Comparison of ENCODE assay signal across 1 cellular context in the genomic region with DNA sequence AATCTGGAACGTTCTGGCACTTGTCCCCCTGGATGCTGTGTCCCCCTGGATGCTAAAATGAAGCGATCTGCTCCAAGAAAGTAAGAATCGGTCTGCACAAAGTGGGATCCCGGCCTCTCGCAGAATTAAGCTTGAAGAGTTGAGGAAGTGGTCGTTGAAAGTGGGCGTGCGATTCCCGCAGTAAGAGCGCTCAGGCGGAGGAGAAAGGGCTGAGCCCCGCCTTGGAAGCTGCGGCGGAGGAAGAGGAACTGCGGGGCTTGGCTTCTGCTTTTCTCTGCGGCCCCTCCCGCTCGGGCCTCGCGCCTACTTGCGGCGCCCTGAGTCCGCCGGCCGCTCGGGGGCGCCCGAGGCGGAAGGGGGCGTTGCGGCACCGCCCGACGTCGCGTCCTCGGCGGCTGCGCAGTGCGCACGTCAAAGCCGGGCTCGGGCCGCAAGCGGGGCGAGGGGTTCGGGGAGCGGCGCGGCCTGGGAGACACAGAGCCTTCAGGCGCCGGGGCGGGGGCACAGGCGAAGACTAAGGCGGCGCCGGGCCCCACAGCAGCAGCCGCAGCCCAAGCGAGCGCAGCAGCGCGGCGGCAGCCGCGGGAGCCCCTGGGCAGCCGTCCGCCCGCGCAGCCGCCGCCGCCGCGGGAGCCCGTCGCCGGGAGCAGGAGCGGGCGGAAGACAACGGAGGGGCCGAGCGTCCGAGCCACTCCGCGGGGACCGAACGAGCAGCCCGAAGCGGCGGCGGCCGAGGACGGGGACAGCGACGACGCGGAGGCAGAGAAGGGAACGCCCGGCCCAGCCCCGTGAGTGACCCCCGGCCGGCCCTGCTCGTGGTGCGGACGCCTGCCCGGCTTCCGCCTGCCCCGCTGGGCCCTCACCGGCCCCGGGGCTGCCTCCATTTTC.
A peak's percentile ranks its signal among the peaks of the same experiment; 100 is the strongest.
TF ChIP-seq lines count a peak whose summit lies in the region.

A gene (plus strand): TSS at position 400 of the 888 bp plus-strand sequence. CDS start 47,160 bp downstream, outside the sequence.

TF ChIP-seq in HepG2, 621 proteins besides CTCF, POLR2A, EP300 and RAD21 (continued from another document and continues in another):
- TF ChIP-seq GZF1 (CRISPR knock-in tag; IDR thresholded peaks at IDR 0.05) = 0 out of 2 replicates have a peak, but pooled peaks have one; percentile 44
- peak; percentile 64; the same call in 1 of the 2 replicates for TF ChIP-seq CEBPB (IDR thresholded peaks at IDR 0.05; ENCODE audit: borderline replicate concordance, low read depth, low read length)
- TF ChIP-seq DPF2 (CRISPR knock-in tag; IDR thresholded peaks at IDR 0.05; ENCODE audit: borderline replicate concordance, low read depth) = no peak
- TF ChIP-seq, protein P1, sequence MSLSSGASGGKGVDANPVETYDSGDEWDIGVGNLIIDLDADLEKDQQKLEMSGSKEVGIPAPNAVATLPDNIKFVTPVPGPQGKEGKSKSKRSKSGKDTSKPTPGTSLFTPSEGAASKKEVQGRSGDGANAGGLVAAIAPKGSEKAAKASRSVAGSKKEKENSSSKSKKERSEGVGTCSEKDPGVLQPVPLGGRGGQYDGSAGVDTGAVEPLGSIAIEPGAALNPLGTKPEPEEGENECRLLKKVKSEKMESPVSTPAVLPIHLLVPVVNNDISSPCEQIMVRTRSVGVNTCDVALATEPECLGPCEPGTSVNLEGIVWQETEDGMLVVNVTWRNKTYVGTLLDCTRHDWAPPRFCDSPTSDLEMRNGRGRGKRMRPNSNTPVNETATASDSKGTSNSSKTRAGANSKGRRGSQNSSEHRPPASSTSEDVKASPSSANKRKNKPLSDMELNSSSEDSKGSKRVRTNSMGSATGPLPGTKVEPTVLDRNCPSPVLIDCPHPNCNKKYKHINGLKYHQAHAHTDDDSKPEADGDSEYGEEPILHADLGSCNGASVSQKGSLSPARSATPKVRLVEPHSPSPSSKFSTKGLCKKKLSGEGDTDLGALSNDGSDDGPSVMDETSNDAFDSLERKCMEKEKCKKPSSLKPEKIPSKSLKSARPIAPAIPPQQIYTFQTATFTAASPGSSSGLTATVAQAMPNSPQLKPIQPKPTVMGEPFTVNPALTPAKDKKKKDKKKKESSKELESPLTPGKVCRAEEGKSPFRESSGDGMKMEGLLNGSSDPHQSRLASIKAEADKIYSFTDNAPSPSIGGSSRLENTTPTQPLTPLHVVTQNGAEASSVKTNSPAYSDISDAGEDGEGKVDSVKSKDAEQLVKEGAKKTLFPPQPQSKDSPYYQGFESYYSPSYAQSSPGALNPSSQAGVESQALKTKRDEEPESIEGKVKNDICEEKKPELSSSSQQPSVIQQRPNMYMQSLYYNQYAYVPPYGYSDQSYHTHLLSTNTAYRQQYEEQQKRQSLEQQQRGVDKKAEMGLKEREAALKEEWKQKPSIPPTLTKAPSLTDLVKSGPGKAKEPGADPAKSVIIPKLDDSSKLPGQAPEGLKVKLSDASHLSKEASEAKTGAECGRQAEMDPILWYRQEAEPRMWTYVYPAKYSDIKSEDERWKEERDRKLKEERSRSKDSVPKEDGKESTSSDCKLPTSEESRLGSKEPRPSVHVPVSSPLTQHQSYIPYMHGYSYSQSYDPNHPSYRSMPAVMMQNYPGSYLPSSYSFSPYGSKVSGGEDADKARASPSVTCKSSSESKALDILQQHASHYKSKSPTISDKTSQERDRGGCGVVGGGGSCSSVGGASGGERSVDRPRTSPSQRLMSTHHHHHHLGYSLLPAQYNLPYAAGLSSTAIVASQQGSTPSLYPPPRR (CRISPR knock-in tag; IDR thresholded peaks at IDR 0.05; ENCODE audit: borderline replicate concordance) = no peak; the same call in 1 of the 2 replicates
- TF ChIP-seq SMAD1 (CRISPR knock-in tag; IDR thresholded peaks at IDR 0.05; ENCODE audit: borderline replicate concordance, low read depth) = peak; percentile 62
- no peak for TF ChIP-seq MAFK (conservative IDR thresholded peaks at IDR 0.05 in 1 of 2, IDR thresholded peaks at IDR 0.05 in 1 of 2; ENCODE audit: low read length in 2 of 2)
- peak; percentile 92 for TF ChIP-seq ZFX (CRISPR knock-in tag; IDR thresholded peaks at IDR 0.05; ENCODE audit: low read depth)
- peak; percentile 84; the same call in 1 of the 2 replicates for TF ChIP-seq KMT2B (CRISPR knock-in tag; IDR thresholded peaks at IDR 0.05)
- no peak for TF ChIP-seq ZNF557 (CRISPR knock-in tag; IDR thresholded peaks at IDR 0.05)
- TF ChIP-seq, protein P2, sequence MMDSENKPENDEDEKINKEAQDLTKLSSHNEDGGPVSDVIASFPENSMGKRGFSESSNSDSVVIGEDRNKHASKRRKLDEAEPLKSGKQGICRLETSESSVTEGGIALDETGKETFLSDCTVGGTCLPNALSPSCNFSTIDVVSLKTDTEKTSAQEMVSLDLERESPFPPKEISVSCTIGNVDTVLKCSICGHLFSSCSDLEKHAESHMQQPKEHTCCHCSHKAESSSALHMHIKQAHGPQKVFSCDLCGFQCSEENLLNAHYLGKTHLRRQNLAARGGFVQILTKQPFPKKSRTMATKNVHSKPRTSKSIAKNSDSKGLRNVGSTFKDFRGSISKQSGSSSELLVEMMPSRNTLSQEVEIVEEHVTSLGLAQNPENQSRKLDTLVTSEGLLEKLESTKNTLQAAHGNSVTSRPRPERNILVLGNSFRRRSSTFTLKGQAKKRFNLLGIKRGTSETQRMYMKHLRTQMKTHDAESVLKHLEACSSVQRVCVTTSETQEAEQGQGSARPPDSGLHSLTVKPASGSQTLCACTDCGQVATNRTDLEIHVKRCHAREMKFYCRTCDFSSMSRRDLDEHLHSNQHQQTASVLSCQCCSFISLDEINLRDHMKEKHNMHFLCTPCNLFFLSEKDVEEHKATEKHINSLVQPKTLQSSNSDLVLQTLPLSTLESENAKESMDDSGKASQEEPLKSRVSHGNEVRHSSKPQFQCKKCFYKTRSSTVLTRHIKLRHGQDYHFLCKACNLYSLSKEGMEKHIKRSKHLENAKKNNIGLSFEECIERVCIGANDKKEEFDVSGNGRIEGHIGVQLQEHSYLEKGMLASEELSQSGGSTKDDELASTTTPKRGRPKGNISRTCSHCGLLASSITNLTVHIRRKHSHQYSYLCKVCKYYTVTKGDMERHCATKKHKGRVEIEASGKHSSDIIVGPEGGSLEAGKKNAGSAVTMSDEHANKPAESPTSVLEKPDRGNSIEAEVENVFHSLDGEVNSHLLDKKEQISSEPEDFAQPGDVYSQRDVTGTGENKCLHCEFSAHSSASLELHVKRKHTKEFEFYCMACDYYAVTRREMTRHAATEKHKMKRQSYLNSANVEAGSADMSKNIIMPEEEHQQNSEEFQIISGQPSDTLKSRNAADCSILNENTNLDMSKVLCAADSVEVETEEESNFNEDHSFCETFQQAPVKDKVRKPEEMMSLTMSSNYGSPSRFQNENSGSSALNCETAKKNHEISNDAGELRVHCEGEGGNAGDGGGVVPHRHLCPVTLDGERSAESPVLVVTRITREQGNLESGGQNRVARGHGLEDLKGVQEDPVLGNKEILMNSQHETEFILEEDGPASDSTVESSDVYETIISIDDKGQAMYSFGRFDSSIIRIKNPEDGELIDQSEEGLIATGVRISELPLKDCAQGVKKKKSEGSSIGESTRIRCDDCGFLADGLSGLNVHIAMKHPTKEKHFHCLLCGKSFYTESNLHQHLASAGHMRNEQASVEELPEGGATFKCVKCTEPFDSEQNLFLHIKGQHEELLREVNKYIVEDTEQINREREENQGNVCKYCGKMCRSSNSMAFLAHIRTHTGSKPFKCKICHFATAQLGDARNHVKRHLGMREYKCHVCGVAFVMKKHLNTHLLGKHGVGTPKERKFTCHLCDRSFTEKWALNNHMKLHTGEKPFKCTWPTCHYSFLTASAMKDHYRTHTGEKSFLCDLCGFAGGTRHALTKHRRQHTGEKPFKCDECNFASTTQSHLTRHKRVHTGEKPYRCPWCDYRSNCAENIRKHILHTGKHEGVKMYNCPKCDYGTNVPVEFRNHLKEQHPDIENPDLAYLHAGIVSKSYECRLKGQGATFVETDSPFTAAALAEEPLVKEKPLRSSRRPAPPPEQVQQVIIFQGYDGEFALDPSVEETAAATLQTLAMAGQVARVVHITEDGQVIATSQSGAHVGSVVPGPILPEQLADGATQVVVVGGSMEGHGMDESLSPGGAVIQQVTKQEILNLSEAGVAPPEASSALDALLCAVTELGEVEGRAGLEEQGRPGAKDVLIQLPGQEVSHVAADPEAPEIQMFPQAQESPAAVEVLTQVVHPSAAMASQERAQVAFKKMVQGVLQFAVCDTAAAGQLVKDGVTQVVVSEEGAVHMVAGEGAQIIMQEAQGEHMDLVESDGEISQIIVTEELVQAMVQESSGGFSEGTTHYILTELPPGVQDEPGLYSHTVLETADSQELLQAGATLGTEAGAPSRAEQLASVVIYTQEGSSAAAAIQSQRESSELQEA (CRISPR knock-in tag; IDR thresholded peaks at IDR 0.05; ENCODE audit: not compliant biosample characterization) = no peak
- no peak for TF ChIP-seq ZNF24 (IDR thresholded peaks at IDR 0.05)
- TF ChIP-seq ZKSCAN1 (IDR thresholded peaks at IDR 0.05; ENCODE audit: low read length) = no peak
- TF ChIP-seq, protein P3, sequence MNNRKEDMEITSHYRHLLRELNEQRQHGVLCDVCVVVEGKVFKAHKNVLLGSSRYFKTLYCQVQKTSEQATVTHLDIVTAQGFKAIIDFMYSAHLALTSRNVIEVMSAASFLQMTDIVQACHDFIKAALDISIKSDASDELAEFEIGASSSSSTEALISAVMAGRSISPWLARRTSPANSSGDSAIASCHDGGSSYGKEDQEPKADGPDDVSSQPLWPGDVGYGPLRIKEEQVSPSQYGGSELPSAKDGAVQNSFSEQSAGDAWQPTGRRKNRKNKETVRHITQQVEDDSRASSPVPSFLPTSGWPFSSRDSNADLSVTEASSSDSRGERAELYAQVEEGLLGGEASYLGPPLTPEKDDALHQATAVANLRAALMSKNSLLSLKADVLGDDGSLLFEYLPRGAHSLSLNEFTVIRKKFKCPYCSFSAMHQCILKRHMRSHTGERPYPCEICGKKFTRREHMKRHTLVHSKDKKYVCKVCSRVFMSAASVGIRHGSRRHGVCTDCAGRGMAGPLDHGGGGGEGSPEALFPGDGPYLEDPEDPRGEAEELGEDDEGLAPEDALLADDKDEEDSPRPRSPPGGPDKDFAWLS (CRISPR knock-in tag; IDR thresholded peaks at IDR 0.05; ENCODE audit: borderline replicate concordance) = no peak
- peak; percentile 55 for TF ChIP-seq POLR2AphosphoS5 (IDR thresholded peaks at IDR 0.05; ENCODE audit: low read depth, low read length)
- TF ChIP-seq, protein P4, sequence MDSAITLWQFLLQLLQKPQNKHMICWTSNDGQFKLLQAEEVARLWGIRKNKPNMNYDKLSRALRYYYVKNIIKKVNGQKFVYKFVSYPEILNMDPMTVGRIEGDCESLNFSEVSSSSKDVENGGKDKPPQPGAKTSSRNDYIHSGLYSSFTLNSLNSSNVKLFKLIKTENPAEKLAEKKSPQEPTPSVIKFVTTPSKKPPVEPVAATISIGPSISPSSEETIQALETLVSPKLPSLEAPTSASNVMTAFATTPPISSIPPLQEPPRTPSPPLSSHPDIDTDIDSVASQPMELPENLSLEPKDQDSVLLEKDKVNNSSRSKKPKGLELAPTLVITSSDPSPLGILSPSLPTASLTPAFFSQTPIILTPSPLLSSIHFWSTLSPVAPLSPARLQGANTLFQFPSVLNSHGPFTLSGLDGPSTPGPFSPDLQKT (CRISPR knock-in tag; IDR thresholded peaks at IDR 0.05; ENCODE audit: borderline replicate concordance) = no peak
- TF ChIP-seq ZNF558 (CRISPR knock-in tag; IDR thresholded peaks at IDR 0.05; ENCODE audit: borderline replicate concordance) = peak; percentile 31; the same call in 1 of the 2 replicates
- no peak for TF ChIP-seq ZNF879 (CRISPR knock-in tag; IDR thresholded peaks at IDR 0.05)
- peak; percentile 90; the same call in 1 of the 2 replicates for TF ChIP-seq ZIK1 (CRISPR knock-in tag; IDR thresholded peaks at IDR 0.05; ENCODE audit: borderline replicate concordance, low read depth)
- no peak; the same call in 1 of the 2 replicates for TF ChIP-seq HNRNPUL1 (IDR thresholded peaks at IDR 0.05; ENCODE audit: low read depth, low read length)
- TF ChIP-seq TEAD3 (CRISPR knock-in tag; optimal IDR thresholded peaks at IDR 0.05; ENCODE audit: borderline replicate concordance) = peak; percentile 68
- TF ChIP-seq NFE2 (CRISPR knock-in tag; IDR thresholded peaks at IDR 0.05) = no peak
- no peak; the same call in 1 of the 2 replicates for TF ChIP-seq SMC3 (IDR thresholded peaks at IDR 0.05; ENCODE audit: low read length)
- peak; percentile 65; the same call in 1 of the 2 replicates for TF ChIP-seq KLF11 (CRISPR knock-in tag; IDR thresholded peaks at IDR 0.05)
- TF ChIP-seq, protein P5, sequence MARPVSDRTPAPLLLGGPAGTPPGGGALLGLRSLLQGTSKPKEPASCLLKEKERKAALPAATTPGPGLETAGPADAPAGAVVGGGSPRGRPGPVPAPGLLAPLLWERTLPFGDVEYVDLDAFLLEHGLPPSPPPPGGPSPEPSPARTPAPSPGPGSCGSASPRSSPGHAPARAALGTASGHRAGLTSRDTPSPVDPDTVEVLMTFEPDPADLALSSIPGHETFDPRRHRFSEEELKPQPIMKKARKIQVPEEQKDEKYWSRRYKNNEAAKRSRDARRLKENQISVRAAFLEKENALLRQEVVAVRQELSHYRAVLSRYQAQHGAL (CRISPR knock-in tag; IDR thresholded peaks at IDR 0.05; ENCODE audit: not compliant biosample characterization) = no peak
- TF ChIP-seq GLI4 (CRISPR knock-in tag; IDR thresholded peaks at IDR 0.05; ENCODE audit: borderline replicate concordance) = 0 out of 2 replicates have a peak, but pooled peaks have one; percentile 8
- TF ChIP-seq, protein P6, sequence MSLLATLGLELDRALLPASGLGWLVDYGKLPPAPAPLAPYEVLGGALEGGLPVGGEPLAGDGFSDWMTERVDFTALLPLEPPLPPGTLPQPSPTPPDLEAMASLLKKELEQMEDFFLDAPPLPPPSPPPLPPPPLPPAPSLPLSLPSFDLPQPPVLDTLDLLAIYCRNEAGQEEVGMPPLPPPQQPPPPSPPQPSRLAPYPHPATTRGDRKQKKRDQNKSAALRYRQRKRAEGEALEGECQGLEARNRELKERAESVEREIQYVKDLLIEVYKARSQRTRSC (CRISPR knock-in tag; IDR thresholded peaks at IDR 0.05; ENCODE audit: low read depth) = no peak
- peak; percentile 57; the same call in 1 of the 2 replicates for TF ChIP-seq CREB1 (IDR thresholded peaks at IDR 0.05)
- TF ChIP-seq CREB1 (CRISPR knock-in tag; IDR thresholded peaks at IDR 0.05) = no peak
- TF ChIP-seq MYC (CRISPR knock-in tag; IDR thresholded peaks at IDR 0.05; ENCODE audit: borderline replicate concordance) = 0 out of 2 replicates have a peak, but pooled peaks have one; percentile 65
- no peak for TF ChIP-seq ZNF678 (CRISPR knock-in tag; IDR thresholded peaks at IDR 0.05)
- TF ChIP-seq, protein P7, sequence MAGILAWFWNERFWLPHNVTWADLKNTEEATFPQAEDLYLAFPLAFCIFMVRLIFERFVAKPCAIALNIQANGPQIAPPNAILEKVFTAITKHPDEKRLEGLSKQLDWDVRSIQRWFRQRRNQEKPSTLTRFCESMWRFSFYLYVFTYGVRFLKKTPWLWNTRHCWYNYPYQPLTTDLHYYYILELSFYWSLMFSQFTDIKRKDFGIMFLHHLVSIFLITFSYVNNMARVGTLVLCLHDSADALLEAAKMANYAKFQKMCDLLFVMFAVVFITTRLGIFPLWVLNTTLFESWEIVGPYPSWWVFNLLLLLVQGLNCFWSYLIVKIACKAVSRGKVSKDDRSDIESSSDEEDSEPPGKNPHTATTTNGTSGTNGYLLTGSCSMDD (CRISPR knock-in tag; IDR thresholded peaks at IDR 0.05) = no peak
- peak; percentile 42; the same call in 1 of the 2 replicates for TF ChIP-seq HCFC1 (IDR thresholded peaks at IDR 0.05; ENCODE audit: low read depth, low read length)
- TF ChIP-seq FLYWCH1 (CRISPR knock-in tag; IDR thresholded peaks at IDR 0.05) = no peak
- 0 out of 2 replicates have a peak, but pooled peaks have one; percentile 36 for TF ChIP-seq ZNF782 (CRISPR knock-in tag; IDR thresholded peaks at IDR 0.05; ENCODE audit: borderline replicate concordance)
- TF ChIP-seq TCF12 (IDR thresholded peaks at IDR 0.05) = no peak
- no peak for TF ChIP-seq TCF12 (CRISPR knock-in tag; IDR thresholded peaks at IDR 0.05)
- TF ChIP-seq NFKB2 (CRISPR knock-in tag; IDR thresholded peaks at IDR 0.05; ENCODE audit: borderline replicate concordance) = peak; percentile 74; the same call in 1 of the 2 replicates
- TF ChIP-seq ZNF674 (CRISPR knock-in tag; IDR thresholded peaks at IDR 0.05; ENCODE audit: low read depth) = no peak
- TF ChIP-seq ZNF138 (CRISPR knock-in tag; IDR thresholded peaks at IDR 0.05; ENCODE audit: low read depth) = peak; percentile 91; the same call in 1 of the 2 replicates
